In genomic region chr4:121711263-121712000, GRCh38 we compare ENCODE assay signal across 8 cellular contexts. TPM values are rescaled to one million over a fixed set of nuclear protein-coding genes. Genes with fewer than 3 reads are reported as not detected.
DNase-seq lines count a peak whose midpoint lies in the region; ATAC-seq and TF ChIP-seq lines count a peak whose summit lies in the region.

No MANE protein-coding gene starts in this region.

- H3K36me3 Mint-ChIP-seq in CD14-positive monocyte, result no peaks in the 10 kb centered on the region

- peaks cover 10% of the 10 kb centered on the region for H3K4me1 Mint-ChIP-seq in CD14-positive monocyte

- peaks cover 25 to 57% (median 36%) of the 10 kb centered on the region in 3 donors for H3K27me3 Mint-ChIP-seq in CD14-positive monocyte (ENCODE audit: low read depth in 3 of 3)

- H3K27ac ChIP-seq in RWPE1, result peak overlapping the region; percentile 84

- intact Hi-C loops in CD14-positive monocyte (cut with micrococcal nuclease), result no loop called here

- H3K9me3 Mint-ChIP-seq in CD14-positive monocyte, result peaks cover 0 to 5% (median under 1%) of the 10 kb centered on the region in 7 donors

- POLR2A ChIA-PET in RWPE1 (lab: Yijun Ruan, JAX; ENCODE audit: low non-redundant PET), result interaction anchor here (1.0 kb wide), 1 partner anchor 15 kb away, joined by 4 read pairs; the partner anchor contains the start of gene ANXA5

- DNase-seq in CD14-positive monocyte (ENCODE audit: low spot score) (peak; percentile 74), RWPE1 (ENCODE audit: low spot score) (peak; percentile 92), dedifferentiated amniotic fluid mesenchymal stem cell (ENCODE audit: extremely low spot score) (peak; percentile 94), left lobe of liver (ENCODE audit: low spot score) (peak; percentile 48), NK-92 (lab: John Stamatoyannopoulos, UW; ENCODE audit: unreplicated experiment) (no peak)
- DNase-seq in stimulated activated CD4-positive, alpha-beta T cell treated with anti-CD3 and anti-CD28 coated beads, Interleukin-15, amount 100 ng/mL, for 48 hours (ENCODE audit: low read depth in 2 of 2), result peak; percentile 16 to 50

- ATAC-seq in GM19324 (IDR thresholded peaks at IDR 0.05; ENCODE audit: low FRiP score, unreplicated experiment), result peak; percentile 80
- peak; percentile 87 for ATAC-seq in HG03139 (IDR thresholded peaks at IDR 0.05; ENCODE audit: unreplicated experiment)
- peak; percentile 76 for ATAC-seq in left lobe of liver

- TF ChIP-seq CTCF in CD14-positive monocyte (IDR thresholded peaks at IDR 0.05) (no peak), RWPE1 (conservative IDR thresholded peaks at IDR 0.05; ENCODE audit: low read depth) (no peak)

- peak overlapping the region; percentile 59 to 80 for H3K4me3 Mint-ChIP-seq in CD14-positive monocyte

- CTCF ChIA-PET in RWPE1 (lab: Yijun Ruan, JAX), result no interaction called here

- H3K27ac Mint-ChIP-seq in CD14-positive monocyte, result peak overlapping the region in 4 of 7 donors; percentile 16 to 42 (median 33)

RNA-seq across cellular contexts. Expression of gene ANXA5, which starts 14.7 kb away (rescaled TPM):
- 100 to 1,000 TPM; 752 to 796 TPM for polyA plus RNA-seq in CD14-positive monocyte
- total RNA-seq in left lobe of liver, result 49.1 TPM

RNA-seq across cellular contexts. Expression of gene SMIM43, which starts 53.5 kb away (rescaled TPM):
- not detected for polyA plus RNA-seq in CD14-positive monocyte
- not detected for total RNA-seq in left lobe of liver
